14 cellular contexts compared by ENCODE assay signal in genomic region chr6:167020211-167020610, GRCh38. TPM values are rescaled to one million over a fixed set of nuclear protein-coding genes. Genes with fewer than 3 reads are reported as not detected.
A peak's percentile ranks its signal among the peaks of the same experiment; 100 is the strongest.
DNase-seq lines count a peak whose midpoint lies in the region; ATAC-seq and TF ChIP-seq lines count a peak whose summit lies in the region.
"Had no signal": no experiment of that assay in that cellular context is flagged by ENCODE, and none has a peak within 500 bp of the region (broad histone marks: within the 10 kb centered on the region; RNA-seq: fewer than 3 reads in every experiment).

No MANE protein-coding gene starts in this region.

- H3K27me3 Mint-ChIP-seq in immature natural killer cell (ENCODE audit: low read depth in 3 of 3): no peaks in the 10 kb centered on the region
- H3K27me3 Mint-ChIP-seq: progenitor cell of endocrine pancreas had no signal

- H3K27ac ChIP-seq in WERI-Rb-1: no peak overlapping the region
- H3K27ac ChIP-seq: hepatocyte had no signal

- no peak overlapping the region for H3K4me3 Mint-ChIP-seq in immature natural killer cell

- H3K27ac Mint-ChIP-seq in immature natural killer cell: no peak overlapping the region
- H3K27ac Mint-ChIP-seq: progenitor cell of endocrine pancreas had no signal

- ATAC-seq in GM18868 (IDR thresholded peaks at IDR 0.05; ENCODE audit: unreplicated experiment): peak; percentile 92
- peak; percentile 65 for ATAC-seq in GM21515 (IDR thresholded peaks at IDR 0.05; ENCODE audit: unreplicated experiment)
- ATAC-seq in HG03095 (IDR thresholded peaks at IDR 0.05; ENCODE audit: unreplicated experiment): peak; percentile 79
- ATAC-seq: stimulated activated naive CD8-positive, alpha-beta T cell treated with anti-CD3 and anti-CD28 coated beads, Interleukin-15, Interleukin-2, amounts not matched to agents 100 U/mL and 50 U/mL, for 24 hours had no signal

- peaks cover 3 to 19% (median 12%) of the 10 kb centered on the region in 3 donors for H3K36me3 Mint-ChIP-seq in immature natural killer cell

- H3K9me3 Mint-ChIP-seq in immature natural killer cell: no peaks in the 10 kb centered on the region

- no peak overlapping the region for H3K4me3 ChIP-seq in WERI-Rb-1 (ENCODE audit: low read depth, low read length)
- H3K4me3 ChIP-seq: hepatocyte had no signal

- no peaks in the 10 kb centered on the region for H3K9me3 ChIP-seq in WERI-Rb-1 (ENCODE audit: severe bottlenecking)

- peak; percentile 10 for DNase-seq in germinal center (ENCODE audit: low spot score)
- DNase-seq in WERI-Rb-1: no peak
- no peak for DNase-seq in stimulated activated CD4-positive, alpha-beta T cell treated with anti-CD3 and anti-CD28 coated beads, Interleukin-2, amount 100 ng/mL, for 24 hours
- no peak for DNase-seq in immature natural killer cell
- no peak for DNase-seq in HuH-7 (ENCODE audit: low spot score)
- DNase-seq: mesenchymal stem cell; RPMI8226; stimulated activated CD4-positive, alpha-beta T cell treated with anti-CD3 and anti-CD28 coated beads, Interleukin-1b, Interleukin-23, amount 100 ng/mL, for 48 hours; stimulated activated naive CD8-positive, alpha-beta T cell treated with anti-CD3 and anti-CD28 coated beads, Interleukin-15, Interleukin-2, amounts not matched to agents 100 U/mL and 50 U/mL, for 24 hours had no signal

- peaks cover 49% of the 10 kb centered on the region for H3K36me3 ChIP-seq in WERI-Rb-1

- TF ChIP-seq CTCF in WERI-Rb-1 (IDR thresholded peaks at IDR 0.05; ENCODE audit: low read depth, low read length): no peak

- H3K4me1 Mint-ChIP-seq in immature natural killer cell: no peaks in the 10 kb centered on the region

- H3K27me3 ChIP-seq in WERI-Rb-1 (ENCODE audit: insufficient read depth, low read depth, severe bottlenecking): no peaks in the 10 kb centered on the region
- H3K27me3 ChIP-seq: hepatocyte had no signal

RNA-seq across cellular contexts. Expression of gene CEP43, which starts 21.0 kb away (rescaled TPM):
- 1 to 10 TPM; 4.7 to 9.9 (median 6.9) TPM for polyA plus RNA-seq in immature natural killer cell
